In the genomic region with DNA sequence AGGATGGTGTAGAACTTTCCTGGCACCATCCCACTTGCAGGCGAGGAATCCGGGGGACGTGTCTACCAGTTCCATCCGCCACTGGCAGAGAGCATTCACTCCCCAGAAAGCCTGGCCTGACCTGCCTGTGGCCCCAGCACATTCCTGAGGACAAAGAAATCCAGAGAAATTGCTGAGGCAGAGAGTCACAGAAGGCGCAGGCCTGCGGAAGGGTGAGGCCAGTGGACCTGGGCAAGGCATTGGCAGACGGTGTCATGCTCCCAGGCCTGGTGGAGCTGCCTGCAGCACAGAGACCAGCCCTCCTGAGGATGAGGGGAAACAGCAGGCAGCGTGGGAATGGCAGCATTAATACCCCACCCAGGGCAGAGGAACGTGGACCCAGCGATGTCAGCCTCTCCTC, we compare ENCODE assay signal across 12 cellular contexts.
DNase-seq lines count a peak whose midpoint lies in the region; ATAC-seq, FAIRE-seq and TF ChIP-seq lines count a peak whose summit lies in the region.
"Had no signal": no experiment of that assay in that cellular context is flagged by ENCODE, and none has a peak within 500 bp of the region (broad histone marks: within the 10 kb centered on the region; RNA-seq: fewer than 3 reads in every experiment).

No MANE protein-coding gene starts in this region.

- no peak overlapping the region for H2BK120ac ChIP-seq in mesendoderm (ENCODE audit: low read depth, low read length)

- H3K27me3 ChIP-seq in mesendoderm (ENCODE audit: insufficient read depth, low read length, poor library complexity): no peaks in the 10 kb centered on the region
- no peaks in the 10 kb centered on the region for H3K27me3 ChIP-seq in CD8-positive, alpha-beta T cell (ENCODE audit: insufficient read depth, low read length)

- no peak overlapping the region for H3K4me3 ChIP-seq in mesendoderm (ENCODE audit: low read length)
- H3K4me3 ChIP-seq in CD8-positive, alpha-beta T cell (ENCODE audit: low read depth, low read length): no peak overlapping the region

- no peaks in the 10 kb centered on the region for H3K9me3 ChIP-seq in CD8-positive, alpha-beta T cell (ENCODE audit: low read length)

- H3K27me3 Mint-ChIP-seq in chondrocyte (ENCODE audit: low read depth): no peaks in the 10 kb centered on the region
- H3K27me3 Mint-ChIP-seq in CD8-positive, alpha-beta T cell (ENCODE audit: low read depth): peaks cover 2% of the 10 kb centered on the region

- H4K8ac ChIP-seq in mesendoderm (ENCODE audit: low read depth, low read length): no peak overlapping the region

- H3K4ac ChIP-seq in mesendoderm (ENCODE audit: low read depth, low read length): no peak overlapping the region

- H3K36me3 ChIP-seq in mesendoderm (ENCODE audit: control insufficient read depth, insufficient read depth, low read length): no peaks in the 10 kb centered on the region
- no peaks in the 10 kb centered on the region for H3K36me3 ChIP-seq in CD8-positive, alpha-beta T cell (ENCODE audit: insufficient read depth, low read length)

- POLR2A ChIA-PET in CD8-positive, alpha-beta T cell (lab: Charles Lee): no interaction called here

- no peak overlapping the region for H3K9ac ChIP-seq in mesendoderm (ENCODE audit: low read length)

- peak; percentile 94 for FAIRE-seq in HTR-8/SVneo (lab: Jason Lieb, UNC)
- FAIRE-seq: G401.6, islet of Langerhans had no signal

- no peak overlapping the region for H3K4me3 Mint-ChIP-seq in chondrocyte (ENCODE audit: unreplicated experiment)
- no peak overlapping the region for H3K4me3 Mint-ChIP-seq in CD8-positive, alpha-beta T cell

- CTCF ChIA-PET in CD8-positive, alpha-beta T cell (lab: Charles Lee): no interaction called here

- peak overlapping the region; percentile 18 for H3K56ac ChIP-seq in mesendoderm (ENCODE audit: low read length)

- H3K9me3 Mint-ChIP-seq in chondrocyte (ENCODE audit: low read depth): peaks cover 6% of the 10 kb centered on the region
- peaks cover 7% of the 10 kb centered on the region for H3K9me3 Mint-ChIP-seq in CD8-positive, alpha-beta T cell

- peaks cover 3% of the 10 kb centered on the region for H3K4me1 ChIP-seq in mesendoderm (ENCODE audit: control insufficient read depth, low read depth, low read length)
- H3K4me1 ChIP-seq in CD8-positive, alpha-beta T cell (ENCODE audit: insufficient read depth, low read length): no peaks in the 10 kb centered on the region

- H4K5ac ChIP-seq in mesendoderm (ENCODE audit: low read length): no peak overlapping the region

- peaks cover 35% of the 10 kb centered on the region for H3K4me1 Mint-ChIP-seq in chondrocyte (ENCODE audit: low read depth)
- no peaks in the 10 kb centered on the region for H3K4me1 Mint-ChIP-seq in CD8-positive, alpha-beta T cell (ENCODE audit: low read depth)

- H2AK5ac ChIP-seq in mesendoderm (ENCODE audit: low read length): peak overlapping the region; percentile 22

- H3K27ac Mint-ChIP-seq in chondrocyte (ENCODE audit: unreplicated experiment): peak overlapping the region; percentile 86
- no peak overlapping the region for H3K27ac Mint-ChIP-seq in CD8-positive, alpha-beta T cell

- intact Hi-C loops in CD8-positive, alpha-beta T cell (cut with DNase I, micrococcal nuclease): no loop called here

- no peak overlapping the region for H3K18ac ChIP-seq in mesendoderm (ENCODE audit: low read length)

- H3K27ac ChIP-seq in mesendoderm (ENCODE audit: low read depth, low read length): no peak overlapping the region
- H3K27ac ChIP-seq in CD8-positive, alpha-beta T cell (ENCODE audit: low read depth, low read length): no peak overlapping the region

- no peak overlapping the region for H2BK5ac ChIP-seq in mesendoderm (ENCODE audit: low read length)

- no peak overlapping the region for H3K4me2 ChIP-seq in mesendoderm (ENCODE audit: low read length)

- no peak overlapping the region for H2BK15ac ChIP-seq in mesendoderm (replicated peaks; ENCODE audit: low read depth)

- H3K23ac ChIP-seq in mesendoderm (ENCODE audit: low read length): no peak overlapping the region

- no peaks in the 10 kb centered on the region for H3K79me2 ChIP-seq in mesendoderm (ENCODE audit: control insufficient read depth, insufficient read depth, low read length)

- WGBS in mesendoderm (ENCODE audit: extremely low coverage, insufficient coverage, low lambda C conversion rate): no CpG with 5 or more reads among the region's 10 CpGs

- peak; percentile 85 for DNase-seq in A172 (ENCODE audit: low spot score)
- DNase-seq in HTR-8/SVneo (ENCODE audit: insufficient read length, low spot score): peak; percentile 57
- DNase-seq in chondrocyte (ENCODE audit: low spot score): no peak
- peak; percentile 68 for DNase-seq in mesendoderm
- no peak for DNase-seq in effector CD8-positive, alpha-beta T cell (lab: John Stamatoyannopoulos, UW)
- DNase-seq in dedifferentiated amniotic fluid mesenchymal stem cell (ENCODE audit: extremely low spot score): no peak
- no peak for DNase-seq in CD8-positive, alpha-beta T cell
- DNase-seq: erythroblast, NCI-H1092 treated with DMSO at 0.1 percent for 48 hours had no signal

- ATAC-seq in HG03460 (IDR thresholded peaks at IDR 0.05; ENCODE audit: unreplicated experiment): no peak
- no peak for ATAC-seq in CD8-positive, alpha-beta T cell

- TF ChIP-seq CTCF in chondrocyte (IDR thresholded peaks at IDR 0.05): no peak
- TF ChIP-seq CTCF in CD8-positive, alpha-beta T cell (IDR thresholded peaks at IDR 0.05): no peak

- H3K36me3 Mint-ChIP-seq in chondrocyte (ENCODE audit: low read depth): peaks cover 5% of the 10 kb centered on the region
- H3K36me3 Mint-ChIP-seq in CD8-positive, alpha-beta T cell: no peaks in the 10 kb centered on the region

- no peaks in the 10 kb centered on the region for H3K79me1 ChIP-seq in mesendoderm (ENCODE audit: low read length)

Comparison
In these comparisons a context has a peak if more than half of its experiments do, and no peak if none do; other contexts are left out.
1. DNase-seq: peak in A172 (single experiment), HTR-8/SVneo (single experiment) and mesendoderm (single experiment); none in chondrocyte (single experiment), effector CD8-positive, alpha-beta T cell (single experiment), dedifferentiated amniotic fluid mesenchymal stem cell (single experiment) and CD8-positive, alpha-beta T cell (0 of 7).